ENCODE assay signal across 5 cellular contexts in genomic region chr11:114608605-114609004, GRCh38. TPM values are rescaled to one million over a fixed set of nuclear protein-coding genes. Genes with fewer than 3 reads are reported as not detected.
"Had no signal": no experiment of that assay in that cellular context is flagged by ENCODE, and none has a peak within 500 bp of the region (broad histone marks: within the 10 kb centered on the region; RNA-seq: fewer than 3 reads in every experiment).

No MANE protein-coding gene starts in this region.

RNA-seq across cellular contexts. Expression of gene NXPE4, which starts 13.0 kb away (rescaled TPM):
- total RNA-seq: M059J, PC-3, Right ventricle myocardium superior, SJSA1 had no signal
- polyA plus RNA-seq: SK-N-SH had no signal

RNA-seq across cellular contexts. Expression of gene NXPE1, which starts 48.9 kb away (rescaled TPM):
- total RNA-seq: M059J, PC-3, Right ventricle myocardium superior, SJSA1 had no signal
- polyA plus RNA-seq: SK-N-SH had no signal
